ENCODE assay signal across 8 cellular contexts in genomic region chr3:32238027-32238815, GRCh38. TPM values are rescaled to one million over a fixed set of nuclear protein-coding genes. Genes with fewer than 3 reads are reported as not detected.
DNase-seq lines count a peak whose midpoint lies in the region; ATAC-seq and TF ChIP-seq lines count a peak whose summit lies in the region.

Gene CMTM8, plus strand, starts transcription at chr3:32238680. Its CDS starts 293 bp downstream, at chr3:32238973.

- no peaks in the 10 kb centered on the region for H3K79me2 ChIP-seq in OCI-LY7 (ENCODE audit: insufficient read depth, low read depth, low read length)

- ATAC-seq in HG03439 (IDR thresholded peaks at IDR 0.05; ENCODE audit: unreplicated experiment) (peak; percentile 73), omental fat pad (ENCODE audit: low FRiP score) (peak; percentile 85)

- TF ChIP-seq POLR2A in transverse colon (IDR thresholded peaks at IDR 0.05) = peak; percentile 72

- peaks cover 11% of the 10 kb centered on the region for H3K4me1 ChIP-seq in OCI-LY7 (ENCODE audit: insufficient read depth, low read length, poor library complexity, severe bottlenecking)
- H3K4me1 ChIP-seq in transverse colon = peaks cover 5 to 22% (median 17%) of the 10 kb centered on the region in 4 donors

- peak within 1 kb of the TSS; percentile 90 for H3K4me2 ChIP-seq in OCI-LY7 (ENCODE audit: low read length)

- H3K9me3 ChIP-seq in OCI-LY7 (ENCODE audit: low read length) (no peaks in the 10 kb centered on the region), transverse colon (no peaks in the 10 kb centered on the region)

- peak within 1 kb of the TSS; percentile 80; the same call in 1 of the 2 replicates for H2AFZ ChIP-seq in OCI-LY7 (ENCODE audit: low read length)

- H3K9me2 ChIP-seq in OCI-LY7 (ENCODE audit: insufficient read depth, low read length) = no peaks in the 10 kb centered on the region

- no peaks in the 10 kb centered on the region for H4K20me1 ChIP-seq in OCI-LY7 (ENCODE audit: insufficient read depth, low read length)

- CTCF ChIA-PET in OCI-LY7 (lab: Charles Lee; ENCODE audit: unreplicated experiment) = no interaction called here

- WGBS in transverse colon (ENCODE audit: low coverage in 1 of 2), 2 donors = 1% methylated on average over 40 of the region's 80 CpGs; no CpG with 5 or more reads in 1 of the 2 donors

- peaks cover 14% of the 10 kb centered on the region for H3K27me3 ChIP-seq in transverse colon

- in situ Hi-C loops in GM13977 (cut with MboI; ENCODE audit: low pct_unique_long_range_greater_than_20kb, low sequenced_read_pairs, unreplicated experiment) = no loop called here
- in situ Hi-C loops in transverse colon (cut with MboI; ENCODE audit: low pct_ligation_motif_present in 1 of 4, low pct_unique_long_range_greater_than_20kb in 1 of 4, low sequenced_read_pairs in 3 of 4) = no loop called here
- in situ Hi-C loops in G401 (cut with HindIII; ENCODE audit: low sequenced_read_pairs) = no loop called here

- H3K36me3 ChIP-seq in OCI-LY7 (ENCODE audit: insufficient read depth, low read length) (no peaks in the 10 kb centered on the region), transverse colon (no peaks in the 10 kb centered on the region)

- intact Hi-C loops in OCI-LY7 (cut with micrococcal nuclease; ENCODE audit: unreplicated experiment) = no loop called here
- intact Hi-C loops in transverse colon (cut with DNase I; ENCODE audit: low total_unique reads) = no loop called here

- H3K4me3 ChIP-seq in OCI-LY7 (ENCODE audit: low read depth, low read length, poor library complexity, severe bottlenecking) (peak within 1 kb of the TSS; percentile 74), fibroblast of the aortic adventitia (ENCODE audit: low read depth, low read length) (peak within 1 kb of the TSS; percentile 66), transverse colon (peak within 1 kb of the TSS; percentile 55 to 85 (median 72))

- POLR2A ChIA-PET in OCI-LY7 (lab: Charles Lee) = no interaction called here

- BruUV-seq in OCI-LY7 (replicated peaks; lab: Mats Ljungman, UMichigan) = no TSS peak

- DNase-seq in GM13977 (ENCODE audit: low spot score) = peak; percentile 84
- DNase-seq in OCI-LY7 (ENCODE audit: low spot score) = peak; percentile 62
- DNase-seq in activated T-helper 1 cell treated with Interleukin-2 at 50 U/mL for 16 hours (ENCODE audit: low read depth) = peak; percentile 61
- no peak for DNase-seq in fibroblast of the aortic adventitia (ENCODE audit: low read depth)
- no peak for DNase-seq in omental fat pad (ENCODE audit: low spot score)
- peak; percentile 76 for DNase-seq in transverse colon
- DNase-seq in G401 (ENCODE audit: low spot score) = no peak

- H3K27ac ChIP-seq in OCI-LY7 (ENCODE audit: low read depth, low read length, poor library complexity, severe bottlenecking) (no peak within 1 kb of the TSS), transverse colon (peak within 1 kb of the TSS; percentile 66 to 80 (median 80))

- no peak for TF ChIP-seq CTCF in GM13977 (IDR thresholded peaks at IDR 0.05; ENCODE audit: extremely low read depth, insufficient read depth, missing control alignments)
- no peak for TF ChIP-seq CTCF in OCI-LY7 (conservative IDR thresholded peaks at IDR 0.05; ENCODE audit: low read length)
- TF ChIP-seq CTCF in fibroblast of the aortic adventitia (IDR thresholded peaks at IDR 0.05; ENCODE audit: insufficient read depth, low read length) = no peak
- no peak for TF ChIP-seq CTCF in omental fat pad (IDR thresholded peaks at IDR 0.05)
- peak in 1 of 5 experiments; percentile 7 for TF ChIP-seq CTCF in transverse colon (IDR thresholded peaks at IDR 0.05)

- TF ChIP-seq EP300 in transverse colon (IDR thresholded peaks at IDR 0.05; ENCODE audit: low read depth) = no peak

RNA-seq across cellular contexts. Expression of gene CMTM8, which starts in this region (rescaled TPM):
- 0.31 and 1.5 TPM in 2 replicates for total RNA-seq in OCI-LY7 (2014; rRNA removed; shearing (Covaris generic))
- total RNA-seq in OCI-LY7 (2022) (2.7 and 3.0 TPM in 2 replicates), fibroblast of the aortic adventitia (ENCODE audit: low replicate concordance) (1.1 TPM in 1 of 2 replicates, not detected in the other), omental fat pad (10 to 100 TPM in 1 of 4 donors, 1 to 10 TPM in 3; 4.8 to 18.3 (median 5.2) TPM), transverse colon (10 to 100 TPM in 1 of 4 donors, 1 to 10 TPM in 3; 4.4 to 39.2 (median 7.4) TPM)
- total RNA-seq in G401 (2014; rRNA removed; shearing (Covaris generic)) = 3.1 and 6.6 TPM in 2 replicates

Comparison
In these comparisons a context has a peak if more than half of its experiments do, and no peak if none do; other contexts are left out.
1. DNase-seq: peak in GM13977 (single experiment), OCI-LY7 (single experiment), activated T-helper 1 cell treated with Interleukin-2 at 50 U/mL for 16 hours (single experiment) and transverse colon (single experiment); none in fibroblast of the aortic adventitia (single experiment), omental fat pad (single experiment) and G401 (single experiment).
2. Peak in every context shown above with its lines, with median percentiles within 50 percentile points of each other: H3K4me3 ChIP-seq.